Comparison of ENCODE assay signal across 17 cellular contexts in the genomic region with DNA sequence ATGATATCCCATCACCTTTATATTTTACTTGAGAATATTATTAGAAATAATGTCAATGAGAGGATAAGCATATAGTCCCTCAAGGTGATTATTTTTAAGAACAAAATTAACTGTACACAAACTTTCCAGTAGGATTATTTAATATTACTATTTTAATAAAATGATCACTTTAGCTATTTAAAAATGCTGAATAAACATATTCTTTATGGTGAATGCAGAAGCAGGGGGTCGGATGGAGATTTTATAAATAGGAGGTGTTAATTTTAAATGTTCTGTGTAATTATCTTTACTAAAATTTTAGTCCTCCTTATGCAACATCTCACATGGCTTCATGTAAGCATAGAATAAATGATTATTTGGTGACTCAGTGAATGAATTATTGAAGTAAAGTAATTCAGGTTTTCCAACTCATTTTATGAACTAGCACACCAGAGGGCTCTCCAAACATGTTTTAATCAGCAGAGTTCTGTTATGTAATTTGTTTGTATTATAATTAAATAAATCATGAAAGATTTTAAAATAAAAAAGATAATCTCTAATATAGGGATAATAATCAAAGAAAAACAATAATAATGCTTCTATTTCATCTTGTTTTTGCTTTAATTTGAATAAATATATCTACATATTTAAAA.
"Had no signal": no experiment of that assay in that cellular context is flagged by ENCODE, and none has a peak within 500 bp of the region (broad histone marks: within the 10 kb centered on the region; RNA-seq: fewer than 3 reads in every experiment).

No MANE protein-coding gene starts in this region.

- H3K4me1 ChIP-seq: colonic mucosa, tibial artery had no signal

- H3K4me1 Mint-ChIP-seq: activated CD4-positive, alpha-beta T cell treated with anti-CD3 and anti-CD28 coated beads, Interleukin-2, amount 10 ng/mL, durations not matched to agents 7 days and 5 days; activated naive CD4-positive, alpha-beta T cell treated with anti-CD3 and anti-CD28 coated beads, Interleukin-2, amount 10 ng/mL, durations not matched to agents 7 days and 5 days; activated naive CD8-positive, alpha-beta T cell treated with anti-CD3 and anti-CD28 coated beads, Interleukin-2, amount 50 U/mL, for 24 hours had no signal

- H3K4me3 Mint-ChIP-seq: activated CD4-positive, alpha-beta T cell treated with anti-CD3 and anti-CD28 coated beads, Interleukin-2, amount 10 ng/mL, durations not matched to agents 7 days and 5 days; activated naive CD4-positive, alpha-beta T cell treated with anti-CD3 and anti-CD28 coated beads, Interleukin-2, amount 10 ng/mL, durations not matched to agents 7 days and 5 days; activated naive CD8-positive, alpha-beta T cell treated with anti-CD3 and anti-CD28 coated beads, Interleukin-2, amount 50 U/mL, for 24 hours; activated T-cell treated with anti-CD3 and anti-CD28 coated beads, Interleukin-2, amount 50 U/mL, for 4 hours had no signal

- H3K27ac ChIP-seq: colonic mucosa, tibial artery had no signal

- H3K36me3 Mint-ChIP-seq: activated naive CD4-positive, alpha-beta T cell treated with anti-CD3 and anti-CD28 coated beads, Interleukin-2, amount 10 ng/mL, durations not matched to agents 7 days and 5 days had no signal

- FAIRE-seq: astrocyte, islet of Langerhans had no signal

- H3K9me3 Mint-ChIP-seq: activated CD4-positive, alpha-beta T cell treated with anti-CD3 and anti-CD28 coated beads, Interleukin-2, amount 10 ng/mL, durations not matched to agents 7 days and 5 days; activated naive CD4-positive, alpha-beta T cell treated with anti-CD3 and anti-CD28 coated beads, Interleukin-2, amount 10 ng/mL, durations not matched to agents 7 days and 5 days; activated naive CD8-positive, alpha-beta T cell treated with anti-CD3 and anti-CD28 coated beads, Interleukin-2, amount 50 U/mL, for 24 hours; activated T-cell treated with anti-CD3 and anti-CD28 coated beads, Interleukin-2, amount 50 U/mL, for 4 hours had no signal

- H3K36me3 ChIP-seq: colonic mucosa, tibial artery had no signal

- H3K27ac Mint-ChIP-seq: activated CD4-positive, alpha-beta T cell treated with anti-CD3 and anti-CD28 coated beads, Interleukin-2, amount 10 ng/mL, durations not matched to agents 7 days and 5 days; activated naive CD4-positive, alpha-beta T cell treated with anti-CD3 and anti-CD28 coated beads, Interleukin-2, amount 10 ng/mL, durations not matched to agents 7 days and 5 days; activated naive CD8-positive, alpha-beta T cell treated with anti-CD3 and anti-CD28 coated beads, Interleukin-2, amount 50 U/mL, for 24 hours had no signal

- H3K4me3 ChIP-seq: colonic mucosa, tibial artery had no signal

- H3K9me3 ChIP-seq: colonic mucosa, tibial artery had no signal

- H3K27me3 Mint-ChIP-seq: activated CD4-positive, alpha-beta T cell treated with anti-CD3 and anti-CD28 coated beads, Interleukin-2, amount 10 ng/mL, durations not matched to agents 7 days and 5 days; activated naive CD4-positive, alpha-beta T cell treated with anti-CD3 and anti-CD28 coated beads, Interleukin-2, amount 10 ng/mL, durations not matched to agents 7 days and 5 days; activated naive CD8-positive, alpha-beta T cell treated with anti-CD3 and anti-CD28 coated beads, Interleukin-2, amount 50 U/mL, for 24 hours had no signal

- ATAC-seq: activated CD4-positive, CD25-positive, alpha-beta regulatory T cell treated with anti-CD3 and anti-CD28 coated beads, Interleukin-2, amount 50 U/mL, for 24 hours; activated naive CD8-positive, alpha-beta T cell treated with anti-CD3 and anti-CD28 coated beads, Interleukin-2, amount 50 U/mL, for 24 hours; activated T-cell treated with anti-CD3 and anti-CD28 coated beads, Interleukin-2, amount 50 U/mL, for 4 hours; left colon; stimulated activated naive CD8-positive, alpha-beta T cell treated with anti-CD3 and anti-CD28 coated beads, Interleukin-15, Interleukin-2, amounts not matched to agents 100 U/mL and 50 U/mL, for 24 hours had no signal

- DNase-seq: activated CD4-positive, alpha-beta T cell treated with anti-CD3 and anti-CD28 coated beads, Interleukin-2, amount 10 ng/mL, durations not matched to agents 7 days and 5 days; activated CD8-positive, alpha-beta memory T cell treated with anti-CD3 and anti-CD28 coated beads, Interleukin-2, amount 50 U/mL, for 4 hours; activated effector memory CD4-positive, alpha-beta T cell treated with Interleukin-2 at 50 U/mL for 16 hours; activated naive CD4-positive, alpha-beta T cell treated with anti-CD3 and anti-CD28 coated beads, Interleukin-2, amount 10 ng/mL, durations not matched to agents 7 days and 5 days; activated naive CD8-positive, alpha-beta T cell treated with anti-CD3 and anti-CD28 coated beads, Interleukin-2, amount 50 U/mL, for 24 hours; activated T-cell treated with anti-CD3 and anti-CD28 coated beads, Interleukin-2, amount 50 U/mL, for 4 hours; colonic mucosa; erythroblast; left colon; occipital lobe; posterior cingulate gyrus; stimulated activated naive CD8-positive, alpha-beta T cell treated with anti-CD3 and anti-CD28 coated beads, Interleukin-15, Interleukin-2, amounts not matched to agents 100 U/mL and 50 U/mL, for 24 hours; substantia nigra; tibial artery had no signal
